ENCODE assay signal across 16 cellular contexts in genomic region chr6:113428702-113429101, GRCh38.
"Had no signal": no experiment of that assay in that cellular context is flagged by ENCODE, and none has a peak within 500 bp of the region (broad histone marks: within the 10 kb centered on the region; RNA-seq: fewer than 3 reads in every experiment).

No MANE protein-coding gene starts in this region.

- H3K4me3 Mint-ChIP-seq: activated CD4-positive, alpha-beta memory T cell treated with anti-CD3 and anti-CD28 coated beads for 36 hours; activated T-cell treated with anti-CD3 and anti-CD28 coated beads, Interleukin-2, amount 50 U/mL, for 4 hours; brain; dendritic cell treated with granulocyte-macrophage colony-stimulating factor and Interleukin-4, amounts not matched to agents 40 ng/mL and 50 ng/mL, for 4 days; naive B cell; stimulated activated effector memory CD8-positive, alpha-beta T cell treated with anti-CD3 and anti-CD28 coated beads, Interleukin-12 subunit alpha, Interleukin-12 subunit beta, amount 100 ng/mL, for 72 hours; T-helper 1 cell treated with Interleukin-12 subunit alpha and Interleukin-12 subunit beta and Interleukin-4 antibody, amounts not matched to agents 30 μg/mL and 1 μg/mL, for 36 hours had no signal

- H3K9me3 Mint-ChIP-seq: activated CD4-positive, alpha-beta memory T cell treated with anti-CD3 and anti-CD28 coated beads for 36 hours; activated T-cell treated with anti-CD3 and anti-CD28 coated beads, Interleukin-2, amount 50 U/mL, for 4 hours; dendritic cell treated with granulocyte-macrophage colony-stimulating factor and Interleukin-4, amounts not matched to agents 40 ng/mL and 50 ng/mL, for 4 days; T-helper 1 cell treated with Interleukin-12 subunit alpha and Interleukin-12 subunit beta and Interleukin-4 antibody, amounts not matched to agents 30 μg/mL and 1 μg/mL, for 36 hours had no signal

- H3K4me1 Mint-ChIP-seq: naive B cell; stimulated activated effector memory CD8-positive, alpha-beta T cell treated with anti-CD3 and anti-CD28 coated beads, Interleukin-12 subunit alpha, Interleukin-12 subunit beta, amount 100 ng/mL, for 72 hours had no signal

- H3K36me3 Mint-ChIP-seq: activated CD4-positive, alpha-beta memory T cell treated with anti-CD3 and anti-CD28 coated beads for 36 hours; activated naive CD4-positive, alpha-beta T cell treated with anti-CD3 and anti-CD28 coated beads, Interleukin-2, amount 50 U/mL, for 72 hours; brain; naive B cell; stimulated activated effector memory CD8-positive, alpha-beta T cell treated with anti-CD3 and anti-CD28 coated beads, Interleukin-12 subunit alpha, Interleukin-12 subunit beta, amount 100 ng/mL, for 72 hours had no signal

- H3K27ac Mint-ChIP-seq: activated CD4-positive, alpha-beta memory T cell treated with anti-CD3 and anti-CD28 coated beads for 36 hours; activated naive CD4-positive, alpha-beta T cell treated with anti-CD3 and anti-CD28 coated beads, Interleukin-2, amount 50 U/mL, for 72 hours; brain; dendritic cell treated with granulocyte-macrophage colony-stimulating factor and Interleukin-4, amounts not matched to agents 40 ng/mL and 50 ng/mL, for 4 days; naive B cell; stimulated activated effector memory CD8-positive, alpha-beta T cell treated with anti-CD3 and anti-CD28 coated beads, Interleukin-12 subunit alpha, Interleukin-12 subunit beta, amount 100 ng/mL, for 72 hours; T-helper 1 cell treated with Interleukin-12 subunit alpha and Interleukin-12 subunit beta and Interleukin-4 antibody, amounts not matched to agents 30 μg/mL and 1 μg/mL, for 36 hours had no signal

- H3K27me3 Mint-ChIP-seq: brain; dendritic cell treated with granulocyte-macrophage colony-stimulating factor and Interleukin-4, amounts not matched to agents 40 ng/mL and 50 ng/mL, for 4 days had no signal

- ATAC-seq: activated naive CD4-positive, alpha-beta T cell treated with anti-CD3 and anti-CD28 coated beads, Interleukin-2, amount 50 U/mL, for 72 hours; activated T-cell treated with anti-CD3 and anti-CD28 coated beads, Interleukin-2, amount 50 U/mL, for 4 hours; left cardiac atrium; stimulated activated effector memory CD8-positive, alpha-beta T cell treated with anti-CD3 and anti-CD28 coated beads, Interleukin-12 subunit alpha, Interleukin-12 subunit beta, amount 100 ng/mL, for 72 hours had no signal

- DNase-seq: activated CD4-positive, alpha-beta memory T cell treated with anti-CD3 and anti-CD28 coated beads for 36 hours; activated CD4-positive, alpha-beta T cell treated with anti-CD3 and anti-CD28 coated beads for 1 hour; activated effector memory CD4-positive, alpha-beta T cell treated with anti-CD3 and anti-CD28 coated beads, Interleukin-2, amount 50 U/mL, for 16 hours; activated T-cell treated with anti-CD3 and anti-CD28 coated beads, Interleukin-2, amount 50 U/mL, for 4 hours; amniotic stem cell; hypothalamus; left cardiac atrium; naive B cell; posterior cingulate gyrus; substantia nigra; trophoblast cell had no signal
